ENCODE assay signal across 15 cellular contexts in genomic region chr19:11198769-11199469, GRCh38. TPM values are rescaled to one million over a fixed set of nuclear protein-coding genes. Genes with fewer than 3 reads are reported as not detected.
DNase-seq lines count a peak whose midpoint lies in the region; ATAC-seq and TF ChIP-seq lines count a peak whose summit lies in the region.
"Had no signal": no experiment of that assay in that cellular context is flagged by ENCODE, and none has a peak within 500 bp of the region (broad histone marks: within the 10 kb centered on the region; RNA-seq: fewer than 3 reads in every experiment).

No MANE protein-coding gene starts in this region.

- TF ChIP-seq POLR2A in heart left ventricle (IDR thresholded peaks at IDR 0.05) = no peak

- peak overlapping the region in 11 of 12 donors; percentile 86 to 100 (median 95) for H3K27ac ChIP-seq in heart left ventricle

- peaks cover 8 to 63% (median 52%) of the 10 kb centered on the region in 12 donors for H3K4me1 ChIP-seq in heart left ventricle

- H3K27me3 ChIP-seq in heart left ventricle = peaks cover 0 to 6% (median 0%) of the 10 kb centered on the region in 9 donors

- H3K36me3 Mint-ChIP-seq in endothelial cell (ENCODE audit: low read depth, unreplicated experiment) (peaks cover 27% of the 10 kb centered on the region), HFFc6 (ENCODE audit: low read depth) (peaks cover 9% of the 10 kb centered on the region)
- no peaks in the 10 kb centered on the region for H3K36me3 Mint-ChIP-seq in natural killer cell treated with Interleukin-12 subunit alpha and Interleukin-12 subunit beta and Interleukin-15 and Interleukin-18, amount 100 ng/mL, for 72 hours

- H3K9me3 Mint-ChIP-seq in endothelial cell (ENCODE audit: unreplicated experiment) = no peaks in the 10 kb centered on the region
- H3K9me3 Mint-ChIP-seq in natural killer cell treated with Interleukin-12 subunit alpha and Interleukin-12 subunit beta and Interleukin-15 and Interleukin-18, amount 100 ng/mL, for 72 hours = no peaks in the 10 kb centered on the region
- H3K9me3 Mint-ChIP-seq in HFFc6 = no peaks in the 10 kb centered on the region
- H3K9me3 Mint-ChIP-seq: activated T-helper 1 cell treated with anti-CD3 and anti-CD28 coated beads, Interleukin-12 subunit alpha, Interleukin-12 subunit beta, Interleukin-2, Interleukin-4 antibody, amounts not matched to agents 30 ng/mL and 10 ng/mL and 1 ng/mL, durations not matched to agents 14 hours and 24 hours and 36 hours had no signal

- peaks cover 14% of the 10 kb centered on the region for H3K4me1 Mint-ChIP-seq in endothelial cell (ENCODE audit: unreplicated experiment)
- peaks cover 5 to 14% of the 10 kb centered on the region in 2 donors for H3K4me1 Mint-ChIP-seq in natural killer cell treated with Interleukin-12 subunit alpha and Interleukin-12 subunit beta and Interleukin-15 and Interleukin-18, amount 100 ng/mL, for 72 hours (ENCODE audit: low read depth in 2 of 2)
- peaks cover 40% of the 10 kb centered on the region for H3K4me1 Mint-ChIP-seq in HFFc6 (ENCODE audit: low read depth)

- ATAC-seq in heart left ventricle (no peak), Right ventricle myocardium superior (ENCODE audit: poor library complexity) (no peak)
- no peak for ATAC-seq in natural killer cell treated with Interleukin-12 subunit alpha and Interleukin-12 subunit beta and Interleukin-15 and Interleukin-18, amount 100 ng/mL, for 72 hours
- ATAC-seq: activated CD4-positive, CD25-positive, alpha-beta regulatory T cell treated with anti-CD3 and anti-CD28 coated beads, Interleukin-2, amount 50 U/mL, for 24 hours; left colon had no signal

- peaks cover 0 to 51% (median 38%) of the 10 kb centered on the region in 9 donors for H3K36me3 ChIP-seq in heart left ventricle

- H3K27me3 Mint-ChIP-seq in endothelial cell (ENCODE audit: unreplicated experiment) (peaks cover 18% of the 10 kb centered on the region), HFFc6 (ENCODE audit: insufficient read depth) (0 out of 2 replicates have a peak, but pooled peaks cover 1% of the 10 kb centered on the region)
- H3K27me3 Mint-ChIP-seq in natural killer cell treated with Interleukin-12 subunit alpha and Interleukin-12 subunit beta and Interleukin-15 and Interleukin-18, amount 100 ng/mL, for 72 hours = peaks cover 6 to 7% of the 10 kb centered on the region in 2 donors

- TF ChIP-seq CTCF in heart left ventricle (IDR thresholded peaks at IDR 0.05) = no peak
- no peak for TF ChIP-seq CTCF in endothelial cell (IDR thresholded peaks at IDR 0.05; ENCODE audit: unreplicated experiment)
- TF ChIP-seq CTCF in HFFc6 (IDR thresholded peaks at IDR 0.05) = no peak

- H3K4me3 ChIP-seq in heart left ventricle = no peak overlapping the region

- no peaks in the 10 kb centered on the region for H3K9me3 ChIP-seq in heart left ventricle

- H3K4me3 Mint-ChIP-seq in endothelial cell (ENCODE audit: unreplicated experiment) = peak overlapping the region; percentile 37
- H3K4me3 Mint-ChIP-seq in natural killer cell treated with Interleukin-12 subunit alpha and Interleukin-12 subunit beta and Interleukin-15 and Interleukin-18, amount 100 ng/mL, for 72 hours = peak overlapping the region; percentile 76
- H3K4me3 Mint-ChIP-seq in HFFc6 = no peak overlapping the region

- H3K27ac Mint-ChIP-seq in endothelial cell (ENCODE audit: unreplicated experiment) = no peak overlapping the region
- no peak overlapping the region for H3K27ac Mint-ChIP-seq in natural killer cell treated with Interleukin-12 subunit alpha and Interleukin-12 subunit beta and Interleukin-15 and Interleukin-18, amount 100 ng/mL, for 72 hours
- H3K27ac Mint-ChIP-seq in HFFc6 = no peak overlapping the region
- H3K27ac Mint-ChIP-seq: activated T-helper 1 cell treated with anti-CD3 and anti-CD28 coated beads, Interleukin-12 subunit alpha, Interleukin-12 subunit beta, Interleukin-2, Interleukin-4 antibody, amounts not matched to agents 30 ng/mL and 10 ng/mL and 1 ng/mL, durations not matched to agents 14 hours and 24 hours and 36 hours had no signal

- intact Hi-C loops in heart left ventricle (cut with DNase I) = loop anchor here in 3 of 10 donors (5.0 kb wide), 1 partner anchor 42 kb away; the partner anchor contains the start of gene SPC24 (in 3 of the 3)
- intact Hi-C loops in Right ventricle myocardium superior (cut with DNase I) = no loop called here

- DNase-seq in heart left ventricle (no peak), Right ventricle myocardium superior (no peak), endothelial cell (ENCODE audit: low spot score) (no peak), GOT3 (lab: John Stamatoyannopoulos, UW) (no peak), HFFc6 (no peak), mesenteric fat pad (ENCODE audit: low spot score) (no peak)
- DNase-seq in natural killer cell treated with Interleukin-12 subunit alpha and Interleukin-12 subunit beta and Interleukin-15 and Interleukin-18, amount 100 ng/mL, for 72 hours (ENCODE audit: low spot score) = no peak
- no peak for DNase-seq in stimulated activated CD4-positive, alpha-beta T cell treated with anti-CD3 and anti-CD28 coated beads, Interleukin-4, amount 100 ng/mL, for 24 hours
- DNase-seq: left colon, NCI-H526 had no signal

- 56 to 65% (median 59%) methylated on average over 9 of the region's 9 CpGs for WGBS in heart left ventricle, 4 donors

RNA-seq across cellular contexts. Expression of gene KANK2, which starts 1.6 kb away (rescaled TPM):
- total RNA-seq in heart left ventricle = 1,000 to 10,000 TPM in 1 of 9 donors, 100 to 1,000 TPM in 8; 232 to 1,831 (median 296) TPM
- 100 to 1,000 TPM; 275 to 281 TPM for polyA plus RNA-seq in heart left ventricle
- total RNA-seq in Right ventricle myocardium superior = 383 TPM
- total RNA-seq in endothelial cell (ENCODE audit: unreplicated experiment) = 103 TPM
- 1 to 10 TPM; 3.9 to 5.2 TPM for total RNA-seq in natural killer cell treated with Interleukin-12 subunit alpha and Interleukin-12 subunit beta and Interleukin-15 and Interleukin-18, amount 100 ng/mL, for 72 hours
- 100 to 1,000 TPM; 132 to 167 (median 156) TPM for total RNA-seq in HFFc6 (2021; fragmentation: NEBNext Ultra II Directional; extraction: Animal tissue kit (Norgen Biotek cat#: 25700))
- 121 TPM for total RNA-seq in mesenteric fat pad

RNA-seq across cellular contexts. Expression of gene ANGPTL8, which starts 40.5 kb away (rescaled TPM):
- total RNA-seq in heart left ventricle (1 to 10 TPM in 1 of 9 donors, not detected in 8; 6.3 TPM), Right ventricle myocardium superior (0.40 TPM), endothelial cell (ENCODE audit: unreplicated experiment) (not detected), mesenteric fat pad (4.5 TPM)
- 10 to 100 TPM in 1 of 2 donors, under 1 TPM in 1; 0.61 to 10.2 TPM for polyA plus RNA-seq in heart left ventricle
- not detected for total RNA-seq in natural killer cell treated with Interleukin-12 subunit alpha and Interleukin-12 subunit beta and Interleukin-15 and Interleukin-18, amount 100 ng/mL, for 72 hours
- total RNA-seq in HFFc6 (2021; fragmentation: NEBNext Ultra II Directional; extraction: Animal tissue kit (Norgen Biotek cat#: 25700)) = not detected
- total RNA-seq: activated T-helper 1 cell treated with anti-CD3 and anti-CD28 coated beads, Interleukin-12 subunit alpha, Interleukin-12 subunit beta, Interleukin-2, Interleukin-4 antibody, amounts not matched to agents 30 ng/mL and 10 ng/mL and 1 ng/mL, durations not matched to agents 14 hours and 24 hours and 36 hours; G401; left colon; SK-MEL-5; urinary bladder had no signal

RNA-seq across cellular contexts. Expression of gene SPC24, which starts 43.3 kb away (rescaled TPM):
- 10 to 100 TPM in 1 of 9 donors, 1 to 10 TPM in 8; 1.7 to 10.7 (median 5.2) TPM for total RNA-seq in heart left ventricle
- 1 to 10 TPM; 1.4 to 3.0 TPM for polyA plus RNA-seq in heart left ventricle
- total RNA-seq in Right ventricle myocardium superior = 6.7 TPM
- total RNA-seq in endothelial cell (ENCODE audit: unreplicated experiment) = 17.0 TPM
- total RNA-seq in natural killer cell treated with Interleukin-12 subunit alpha and Interleukin-12 subunit beta and Interleukin-15 and Interleukin-18, amount 100 ng/mL, for 72 hours = 10 to 100 TPM; 26.6 to 48.3 TPM
- 10 to 100 TPM; 21.0 to 54.6 (median 50.3) TPM for total RNA-seq in HFFc6 (2021; fragmentation: NEBNext Ultra II Directional; extraction: Animal tissue kit (Norgen Biotek cat#: 25700))
- total RNA-seq in mesenteric fat pad = 0.77 TPM

Comparison
In these comparisons a context has a peak if more than half of its experiments do, and no peak if none do; other contexts are left out.
1. RNA of gene KANK2, which starts 1.6 kb away (total RNA-seq): 383 TPM in Right ventricle myocardium superior (single experiment), 232 to 1,831 TPM in heart left ventricle, 132 to 167 TPM in HFFc6, 121 TPM in mesenteric fat pad (single experiment) and 103 TPM in endothelial cell (single experiment); 3.9 to 5.2 TPM in natural killer cell treated with Interleukin-12 subunit alpha and Interleukin-12 subunit beta and Interleukin-15 and Interleukin-18, amount 100 ng/mL, for 72 hours; every median in the first group is over 10 times any median in the second.